1 cellular context compared by ENCODE assay signal in the genomic region with DNA sequence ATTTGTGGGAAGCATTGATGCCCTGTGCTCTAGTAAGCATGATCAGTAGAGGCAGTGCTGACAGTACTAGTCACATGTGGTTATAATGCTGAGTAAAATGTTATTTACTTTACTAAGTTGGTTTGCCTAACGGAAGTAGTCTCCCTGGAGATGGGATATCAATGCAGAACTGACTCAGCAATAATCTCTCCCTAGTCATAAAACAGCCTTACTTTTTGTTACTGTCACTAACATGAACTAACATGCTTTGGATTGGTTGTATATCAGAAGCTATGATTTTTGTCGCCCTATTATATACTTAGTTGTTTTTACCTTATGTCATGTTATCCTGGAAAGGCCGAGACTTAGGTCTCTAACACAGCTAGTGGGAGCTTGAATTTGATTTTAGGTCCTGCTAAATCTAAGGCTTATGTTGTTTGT.
A peak's percentile ranks its signal among the peaks of the same experiment; 100 is the strongest.
TF ChIP-seq lines count a peak whose summit lies in the region.

No MANE protein-coding gene starts in this region.

TF ChIP-seq in K562, 482 proteins besides CTCF, POLR2A, EP300 and RAD21 (continued from another document and continues in another):
- TF ChIP-seq, protein P1, sequence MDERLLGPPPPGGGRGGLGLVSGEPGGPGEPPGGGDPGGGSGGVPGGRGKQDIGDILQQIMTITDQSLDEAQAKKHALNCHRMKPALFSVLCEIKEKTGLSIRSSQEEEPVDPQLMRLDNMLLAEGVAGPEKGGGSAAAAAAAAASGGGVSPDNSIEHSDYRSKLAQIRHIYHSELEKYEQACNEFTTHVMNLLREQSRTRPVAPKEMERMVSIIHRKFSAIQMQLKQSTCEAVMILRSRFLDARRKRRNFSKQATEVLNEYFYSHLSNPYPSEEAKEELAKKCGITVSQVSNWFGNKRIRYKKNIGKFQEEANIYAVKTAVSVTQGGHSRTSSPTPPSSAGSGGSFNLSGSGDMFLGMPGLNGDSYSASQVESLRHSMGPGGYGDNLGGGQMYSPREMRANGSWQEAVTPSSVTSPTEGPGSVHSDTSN (CRISPR knock-in tag; IDR thresholded peaks at IDR 0.05; ENCODE audit: low read depth) = no peak
- TF ChIP-seq, protein P1 (tag; conservative IDR thresholded peaks at IDR 0.05; ENCODE audit: low read depth) = peak; percentile 39; the same call in 1 of the 2 replicates
- no peak for TF ChIP-seq ZNF280A (IDR thresholded peaks at IDR 0.05; ENCODE audit: low read depth, partially characterized antibody)
- peak; percentile 85 for TF ChIP-seq SMARCA4 (IDR thresholded peaks at IDR 0.05)
- TF ChIP-seq CBFB (CRISPR knock-in tag; IDR thresholded peaks at IDR 0.05) = no peak
- TF ChIP-seq ZBTB17 (CRISPR knock-in tag; IDR thresholded peaks at IDR 0.05) = no peak
- TF ChIP-seq ZNF212 (CRISPR knock-in tag; IDR thresholded peaks at IDR 0.05) = no peak
- no peak for TF ChIP-seq SMAD4 (CRISPR knock-in tag; conservative IDR thresholded peaks at IDR 0.05)
- TF ChIP-seq MAFF (IDR thresholded peaks at IDR 0.05; ENCODE audit: low read length) = peak; percentile 99
- TF ChIP-seq, protein P2, sequence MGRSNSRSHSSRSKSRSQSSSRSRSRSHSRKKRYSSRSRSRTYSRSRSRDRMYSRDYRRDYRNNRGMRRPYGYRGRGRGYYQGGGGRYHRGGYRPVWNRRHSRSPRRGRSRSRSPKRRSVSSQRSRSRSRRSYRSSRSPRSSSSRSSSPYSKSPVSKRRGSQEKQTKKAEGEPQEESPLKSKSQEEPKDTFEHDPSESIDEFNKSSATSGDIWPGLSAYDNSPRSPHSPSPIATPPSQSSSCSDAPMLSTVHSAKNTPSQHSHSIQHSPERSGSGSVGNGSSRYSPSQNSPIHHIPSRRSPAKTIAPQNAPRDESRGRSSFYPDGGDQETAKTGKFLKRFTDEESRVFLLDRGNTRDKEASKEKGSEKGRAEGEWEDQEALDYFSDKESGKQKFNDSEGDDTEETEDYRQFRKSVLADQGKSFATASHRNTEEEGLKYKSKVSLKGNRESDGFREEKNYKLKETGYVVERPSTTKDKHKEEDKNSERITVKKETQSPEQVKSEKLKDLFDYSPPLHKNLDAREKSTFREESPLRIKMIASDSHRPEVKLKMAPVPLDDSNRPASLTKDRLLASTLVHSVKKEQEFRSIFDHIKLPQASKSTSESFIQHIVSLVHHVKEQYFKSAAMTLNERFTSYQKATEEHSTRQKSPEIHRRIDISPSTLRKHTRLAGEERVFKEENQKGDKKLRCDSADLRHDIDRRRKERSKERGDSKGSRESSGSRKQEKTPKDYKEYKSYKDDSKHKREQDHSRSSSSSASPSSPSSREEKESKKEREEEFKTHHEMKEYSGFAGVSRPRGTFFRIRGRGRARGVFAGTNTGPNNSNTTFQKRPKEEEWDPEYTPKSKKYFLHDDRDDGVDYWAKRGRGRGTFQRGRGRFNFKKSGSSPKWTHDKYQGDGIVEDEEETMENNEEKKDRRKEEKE (IDR thresholded peaks at IDR 0.05; ENCODE audit: borderline replicate concordance in 1 of 2, control insufficient read depth in 1 of 2, low read depth in 2 of 2, low read length in 1 of 2) = peak in 1 of 2 experiments; percentile 62; a peak in 1 of 4 replicates
- TF ChIP-seq, protein P3, sequence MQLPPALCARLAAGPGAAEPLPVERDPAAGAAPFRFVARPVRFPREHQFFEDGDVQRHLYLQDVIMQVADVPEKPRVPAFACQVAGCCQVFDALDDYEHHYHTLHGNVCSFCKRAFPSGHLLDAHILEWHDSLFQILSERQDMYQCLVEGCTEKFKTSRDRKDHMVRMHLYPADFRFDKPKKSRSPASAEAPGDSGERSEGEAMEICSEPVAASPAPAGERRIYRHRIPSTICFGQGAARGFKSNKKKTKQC (CRISPR knock-in tag; IDR thresholded peaks at IDR 0.05) = no peak
- TF ChIP-seq ARID1B (IDR thresholded peaks at IDR 0.05) = peak; percentile 68
- TF ChIP-seq ZBTB26 (CRISPR knock-in tag; IDR thresholded peaks at IDR 0.05) = no peak
- TF ChIP-seq JUND (IDR thresholded peaks at IDR 0.05; ENCODE audit: borderline replicate concordance, low read depth, low read length) = peak; percentile 50; the same call in 1 of the 2 replicates
- no peak; the same call in 1 of the 3 replicates for TF ChIP-seq JUND (tag; IDR thresholded peaks at IDR 0.05; ENCODE audit: borderline replicate concordance, low read depth, low read length)
- TF ChIP-seq BACH1 (tag; IDR thresholded peaks at IDR 0.05) = peak; percentile 98
- TF ChIP-seq CREM (IDR thresholded peaks at IDR 0.05; ENCODE audit: low read depth) = peak; percentile 4; the same call in 1 of the 2 replicates
- TF ChIP-seq EGR1 (conservative IDR thresholded peaks at IDR 0.05) = no peak
- TF ChIP-seq HDAC1 (IDR thresholded peaks at IDR 0.05) = no peak
- TF ChIP-seq FOXK2 (conservative IDR thresholded peaks at IDR 0.05 in 1 of 2, IDR thresholded peaks at IDR 0.05 in 1 of 2; ENCODE audit: low read depth in 2 of 2) = peak in 1 of 2 experiments; percentile 62; a peak in 2 of 4 replicates
- peak; percentile 13 for TF ChIP-seq DACH1 (IDR thresholded peaks at IDR 0.05; ENCODE audit: partially characterized antibody)
- TF ChIP-seq NR2F6 (CRISPR knock-in tag; IDR thresholded peaks at IDR 0.05) = no peak
- TF ChIP-seq CBX3 (IDR thresholded peaks at IDR 0.05; ENCODE audit: borderline replicate concordance in 1 of 2, low read length in 2 of 2) = peak in 1 of 2 experiments; percentile 52; a peak in 1 of 3 replicates
- peak in 1 of 2 experiments; percentile 46; a peak in 1 of 4 replicates for TF ChIP-seq RCOR1 (IDR thresholded peaks at IDR 0.05; ENCODE audit: borderline replicate concordance in 1 of 2, low read depth in 2 of 2, low read length in 2 of 2)
- TF ChIP-seq TRIM24 (IDR thresholded peaks at IDR 0.05) = 0 out of 4 replicates have a peak, but pooled peaks of 1 of the 2 experiments have one; percentile 17
- TF ChIP-seq LEF1 (IDR thresholded peaks at IDR 0.05) = peak; percentile 53; the same call in 1 of the 2 replicates
- TF ChIP-seq, protein P4, sequence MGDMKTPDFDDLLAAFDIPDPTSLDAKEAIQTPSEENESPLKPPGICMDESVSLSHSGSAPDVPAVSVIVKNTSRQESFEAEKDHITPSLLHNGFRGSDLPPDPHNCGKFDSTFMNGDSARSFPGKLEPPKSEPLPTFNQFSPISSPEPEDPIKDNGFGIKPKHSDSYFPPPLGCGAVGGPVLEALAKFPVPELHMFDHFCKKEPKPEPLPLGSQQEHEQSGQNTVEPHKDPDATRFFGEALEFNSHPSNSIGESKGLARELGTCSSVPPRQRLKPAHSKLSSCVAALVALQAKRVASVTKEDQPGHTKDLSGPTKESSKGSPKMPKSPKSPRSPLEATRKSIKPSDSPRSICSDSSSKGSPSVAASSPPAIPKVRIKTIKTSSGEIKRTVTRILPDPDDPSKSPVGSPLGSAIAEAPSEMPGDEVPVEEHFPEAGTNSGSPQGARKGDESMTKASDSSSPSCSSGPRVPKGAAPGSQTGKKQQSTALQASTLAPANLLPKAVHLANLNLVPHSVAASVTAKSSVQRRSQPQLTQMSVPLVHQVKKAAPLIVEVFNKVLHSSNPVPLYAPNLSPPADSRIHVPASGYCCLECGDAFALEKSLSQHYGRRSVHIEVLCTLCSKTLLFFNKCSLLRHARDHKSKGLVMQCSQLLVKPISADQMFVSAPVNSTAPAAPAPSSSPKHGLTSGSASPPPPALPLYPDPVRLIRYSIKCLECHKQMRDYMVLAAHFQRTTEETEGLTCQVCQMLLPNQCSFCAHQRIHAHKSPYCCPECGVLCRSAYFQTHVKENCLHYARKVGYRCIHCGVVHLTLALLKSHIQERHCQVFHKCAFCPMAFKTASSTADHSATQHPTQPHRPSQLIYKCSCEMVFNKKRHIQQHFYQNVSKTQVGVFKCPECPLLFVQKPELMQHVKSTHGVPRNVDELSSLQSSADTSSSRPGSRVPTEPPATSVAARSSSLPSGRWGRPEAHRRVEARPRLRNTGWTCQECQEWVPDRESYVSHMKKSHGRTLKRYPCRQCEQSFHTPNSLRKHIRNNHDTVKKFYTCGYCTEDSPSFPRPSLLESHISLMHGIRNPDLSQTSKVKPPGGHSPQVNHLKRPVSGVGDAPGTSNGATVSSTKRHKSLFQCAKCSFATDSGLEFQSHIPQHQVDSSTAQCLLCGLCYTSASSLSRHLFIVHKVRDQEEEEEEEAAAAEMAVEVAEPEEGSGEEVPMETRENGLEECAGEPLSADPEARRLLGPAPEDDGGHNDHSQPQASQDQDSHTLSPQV (IDR thresholded peaks at IDR 0.05) = peak; percentile 51; the same call in 1 of the 2 replicates
- TF ChIP-seq JUNB (CRISPR knock-in tag; conservative IDR thresholded peaks at IDR 0.05) = no peak
- TF ChIP-seq IRF1 (CRISPR knock-in tag; IDR thresholded peaks at IDR 0.05; ENCODE audit: borderline replicate concordance) = no peak
- 0 out of 2 replicates have a peak, but pooled peaks have one; percentile 46 for TF ChIP-seq MTA3 (IDR thresholded peaks at IDR 0.05; ENCODE audit: borderline replicate concordance)
- peak; percentile 38 for TF ChIP-seq TAF9B (IDR thresholded peaks at IDR 0.05; ENCODE audit: partially characterized antibody)
- peak; percentile 82 for TF ChIP-seq RFX1 (IDR thresholded peaks at IDR 0.05)
- TF ChIP-seq CCNT2 (IDR thresholded peaks at IDR 0.05; ENCODE audit: borderline replicate concordance, extremely low read depth, insufficient read length, low read depth, low read length) = peak; percentile 19
- no peak for TF ChIP-seq ZNF644 (tag; IDR thresholded peaks at IDR 0.05; ENCODE audit: low read depth)
- peak; percentile 73 for TF ChIP-seq SMARCE1 (IDR thresholded peaks at IDR 0.05)
- peak; percentile 34; the same call in 1 of the 2 replicates for TF ChIP-seq EP400 (IDR thresholded peaks at IDR 0.05)
- peak; percentile 99 for TF ChIP-seq MAFK (IDR thresholded peaks at IDR 0.05; ENCODE audit: low read length)
- no peak for TF ChIP-seq ZNF639 (CRISPR knock-in tag; conservative IDR thresholded peaks at IDR 0.05 in 1 of 2, IDR thresholded peaks at IDR 0.05 in 1 of 2)
- TF ChIP-seq TEAD1 (CRISPR knock-in tag; IDR thresholded peaks at IDR 0.05) = no peak
- TF ChIP-seq TRIM28 (IDR thresholded peaks at IDR 0.05) = 0 out of 2 replicates have a peak, but pooled peaks have one; percentile 42
- TF ChIP-seq FUS (optimal IDR thresholded peaks at IDR 0.05; ENCODE audit: low read depth, low read length) = no peak
- 0 out of 2 replicates have a peak, but pooled peaks have one; percentile 32 for TF ChIP-seq L3MBTL2 (IDR thresholded peaks at IDR 0.05)
- TF ChIP-seq, protein P5, sequence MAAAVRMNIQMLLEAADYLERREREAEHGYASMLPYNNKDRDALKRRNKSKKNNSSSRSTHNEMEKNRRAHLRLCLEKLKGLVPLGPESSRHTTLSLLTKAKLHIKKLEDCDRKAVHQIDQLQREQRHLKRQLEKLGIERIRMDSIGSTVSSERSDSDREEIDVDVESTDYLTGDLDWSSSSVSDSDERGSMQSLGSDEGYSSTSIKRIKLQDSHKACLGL (CRISPR knock-in tag; IDR thresholded peaks at IDR 0.05; ENCODE audit: borderline replicate concordance, poor library complexity, severe bottlenecking) = no peak
- TF ChIP-seq GTF2E2 (tag; IDR thresholded peaks at IDR 0.05) = no peak
- peak; percentile 64 for TF ChIP-seq GABPA (tag; conservative IDR thresholded peaks at IDR 0.05; ENCODE audit: low read depth)
- no peak for TF ChIP-seq TSC22D4 (tag; IDR thresholded peaks at IDR 0.05)
- TF ChIP-seq FOXA3 (CRISPR knock-in tag; conservative IDR thresholded peaks at IDR 0.05 in 1 of 2, IDR thresholded peaks at IDR 0.05 in 1 of 2) = peak; percentile 82 to 88; a peak in 3 of 4 replicates
- TF ChIP-seq NFE2L1 (tag; IDR thresholded peaks at IDR 0.05; ENCODE audit: borderline replicate concordance, low read depth) = peak; percentile 65; the same call in 1 of the 2 replicates
- peak; percentile 54 for TF ChIP-seq MEIS2 (IDR thresholded peaks at IDR 0.05; ENCODE audit: partially characterized antibody)
- TF ChIP-seq TCF3 (CRISPR knock-in tag; IDR thresholded peaks at IDR 0.05) = no peak
- peak; percentile 90 for TF ChIP-seq BRD9 (IDR thresholded peaks at IDR 0.05; ENCODE audit: low read depth, partially characterized antibody)
- peak; percentile 98 for TF ChIP-seq NFE2 (IDR thresholded peaks at IDR 0.05; ENCODE audit: low read depth)
